In genomic region chr14:31692376-31692781, GRCh38 we compare ENCODE assay signal across 16 cellular contexts.
DNase-seq lines count a peak whose midpoint lies in the region; ATAC-seq, FAIRE-seq and TF ChIP-seq lines count a peak whose summit lies in the region.
"Had no signal": no experiment of that assay in that cellular context is flagged by ENCODE, and none has a peak within 500 bp of the region (broad histone marks: within the 10 kb centered on the region; RNA-seq: fewer than 3 reads in every experiment).

No MANE protein-coding gene starts in this region.

- H3K9me3 Mint-ChIP-seq in astrocyte (ENCODE audit: unreplicated experiment) (no peaks in the 10 kb centered on the region), immature natural killer cell (peaks cover 0 to 10% (median 1%) of the 10 kb centered on the region in 6 donors)
- no peaks in the 10 kb centered on the region for H3K9me3 Mint-ChIP-seq in activated CD4-positive, alpha-beta T cell treated with anti-CD3 and anti-CD28 coated beads, Interleukin-2, amount 10 ng/mL, durations not matched to agents 7 days and 5 days

- H3K36me3 Mint-ChIP-seq in astrocyte (ENCODE audit: low read depth, unreplicated experiment) (no peaks in the 10 kb centered on the region), immature natural killer cell (peaks cover 11 to 29% (median 15%) of the 10 kb centered on the region in 3 donors)
- peaks cover 3% of the 10 kb centered on the region for H3K36me3 Mint-ChIP-seq in activated CD4-positive, alpha-beta T cell treated with anti-CD3 and anti-CD28 coated beads, Interleukin-2, amount 10 ng/mL, durations not matched to agents 7 days and 5 days (ENCODE audit: low read depth)

- H3K4me1 ChIP-seq in Loucy (ENCODE audit: insufficient read depth, low read length, poor library complexity, severe bottlenecking), result peaks cover 28% of the 10 kb centered on the region
- H3K4me1 ChIP-seq in astrocyte (ENCODE audit: insufficient read depth, low read length), result no peaks in the 10 kb centered on the region

- H3K27me3 ChIP-seq in Loucy (ENCODE audit: insufficient read depth, low read length, poor library complexity, severe bottlenecking) (no peaks in the 10 kb centered on the region), astrocyte (ENCODE audit: insufficient read depth, low read length) (no peaks in the 10 kb centered on the region)
- H3K27me3 ChIP-seq: ascending aorta, pancreas, tibial nerve had no signal

- ATAC-seq in HG02759 (IDR thresholded peaks at IDR 0.05; ENCODE audit: unreplicated experiment), result no peak

- no peaks in the 10 kb centered on the region; the same call in 1 of the 2 replicates for H3F3A ChIP-seq in Loucy (ENCODE audit: low read depth)

- H3K4me3 Mint-ChIP-seq in astrocyte (ENCODE audit: unreplicated experiment) (no peak overlapping the region), immature natural killer cell (no peak overlapping the region)
- H3K4me3 Mint-ChIP-seq in activated CD4-positive, alpha-beta T cell treated with anti-CD3 and anti-CD28 coated beads, Interleukin-2, amount 10 ng/mL, durations not matched to agents 7 days and 5 days, result no peak overlapping the region

- POLR2A ChIA-PET in activated CD4-positive, alpha-beta T cell treated with anti-CD3 and anti-CD28 coated beads, Interleukin-2, amount 10 ng/mL, durations not matched to agents 7 days and 5 days (lab: Charles Lee), result no interaction called here

- CTCF ChIA-PET in activated CD4-positive, alpha-beta T cell treated with anti-CD3 and anti-CD28 coated beads, Interleukin-2, amount 10 ng/mL, durations not matched to agents 7 days and 5 days (lab: Charles Lee), result no interaction called here

- TF ChIP-seq CTCF in Loucy (conservative IDR thresholded peaks at IDR 0.05; ENCODE audit: low read length), result no peak
- no peak for TF ChIP-seq CTCF in astrocyte (IDR thresholded peaks at IDR 0.05; ENCODE audit: insufficient read depth, low read depth, low read length)

- H3K9me3 ChIP-seq in Loucy (ENCODE audit: insufficient read depth, low read depth, low read length) (no peaks in the 10 kb centered on the region), astrocyte (ENCODE audit: insufficient read depth, low read depth, low read length) (no peaks in the 10 kb centered on the region)
- H3K9me3 ChIP-seq: ascending aorta, pancreas, tibial nerve had no signal

- no peak overlapping the region for H3K27ac ChIP-seq in astrocyte (ENCODE audit: low read depth, low read length)
- H3K27ac ChIP-seq: ascending aorta, pancreas, tibial nerve had no signal

- H3K79me2 ChIP-seq in Loucy (ENCODE audit: insufficient read depth, low read length) (no peaks in the 10 kb centered on the region), astrocyte (ENCODE audit: insufficient read depth, low read length) (no peaks in the 10 kb centered on the region)

- no peaks in the 10 kb centered on the region for H3K9me2 ChIP-seq in Loucy (replicated peaks; ENCODE audit: low read depth, low read length)

- peak; percentile 84 for DNase-seq in DMS 273 (lab: John Stamatoyannopoulos, UW; ENCODE audit: unreplicated experiment)
- peak; percentile 38 for DNase-seq in astrocyte (ENCODE audit: low read depth)
- DNase-seq in myocyte (ENCODE audit: low read depth), result peak; percentile 61
- DNase-seq in activated CD4-positive, alpha-beta T cell treated with anti-CD3 and anti-CD28 coated beads, Interleukin-2, amount 10 ng/mL, durations not matched to agents 7 days and 5 days, result no peak
- no peak for DNase-seq in islet precursor cell
- no peak for DNase-seq in immature natural killer cell
- DNase-seq: erythroblast, kidney glomerular epithelial cell, pancreas, RPMI8226 had no signal

- H3K4me1 Mint-ChIP-seq in astrocyte (ENCODE audit: low read depth, unreplicated experiment) (no peaks in the 10 kb centered on the region), immature natural killer cell (no peaks in the 10 kb centered on the region)
- H3K4me1 Mint-ChIP-seq in activated CD4-positive, alpha-beta T cell treated with anti-CD3 and anti-CD28 coated beads, Interleukin-2, amount 10 ng/mL, durations not matched to agents 7 days and 5 days, result no peaks in the 10 kb centered on the region

- H2AFZ ChIP-seq in Loucy (ENCODE audit: low read length), result no peak overlapping the region
- H2AFZ ChIP-seq in astrocyte (ENCODE audit: low read depth, low read length), result no peak overlapping the region

- no peak overlapping the region for H3K9ac ChIP-seq in Loucy (ENCODE audit: low read depth, low read length, poor library complexity, severe bottlenecking)
- H3K9ac ChIP-seq in astrocyte (ENCODE audit: low read length), result no peak overlapping the region

- H4K20me1 ChIP-seq in Loucy (ENCODE audit: insufficient read depth, low read length, poor library complexity, severe bottlenecking), result no peaks in the 10 kb centered on the region
- no peaks in the 10 kb centered on the region for H4K20me1 ChIP-seq in astrocyte (ENCODE audit: insufficient read depth, low read length)

- H3K27ac Mint-ChIP-seq in astrocyte (ENCODE audit: unreplicated experiment), result no peak overlapping the region
- H3K27ac Mint-ChIP-seq in activated CD4-positive, alpha-beta T cell treated with anti-CD3 and anti-CD28 coated beads, Interleukin-2, amount 10 ng/mL, durations not matched to agents 7 days and 5 days, result no peak overlapping the region
- H3K27ac Mint-ChIP-seq in immature natural killer cell, result no peak overlapping the region

- no peak for FAIRE-seq in astrocyte (lab: Jason Lieb, UNC)
- FAIRE-seq: GM18507, TTC549 had no signal

- H3K36me3 ChIP-seq in Loucy (ENCODE audit: insufficient read depth, low read length) (no peaks in the 10 kb centered on the region), astrocyte (ENCODE audit: insufficient read depth, low read length) (no peaks in the 10 kb centered on the region)
- H3K36me3 ChIP-seq: ascending aorta, pancreas, tibial nerve had no signal

- H3K27me3 Mint-ChIP-seq in astrocyte (ENCODE audit: low read depth, unreplicated experiment), result no peaks in the 10 kb centered on the region
- no peaks in the 10 kb centered on the region for H3K27me3 Mint-ChIP-seq in activated CD4-positive, alpha-beta T cell treated with anti-CD3 and anti-CD28 coated beads, Interleukin-2, amount 10 ng/mL, durations not matched to agents 7 days and 5 days
- no peaks in the 10 kb centered on the region for H3K27me3 Mint-ChIP-seq in immature natural killer cell (ENCODE audit: low read depth in 3 of 3)

- H3K4me3 ChIP-seq in Loucy (ENCODE audit: low read length, poor library complexity, severe bottlenecking) (no peak overlapping the region), astrocyte (ENCODE audit: insufficient read depth, low read depth, low read length) (no peak overlapping the region)
- H3K4me3 ChIP-seq: ascending aorta, pancreas, tibial nerve had no signal

- H3K4me2 ChIP-seq in Loucy (ENCODE audit: low read depth, low read length, poor library complexity, severe bottlenecking) (peak overlapping the region; percentile 4), astrocyte (ENCODE audit: low read length) (peak overlapping the region; percentile 12)

Comparison
In these comparisons a context has a peak if more than half of its experiments do, and no peak if none do; other contexts are left out.
1. DNase-seq: peak in DMS 273 (single experiment), astrocyte (single experiment) and myocyte (single experiment); none in activated CD4-positive, alpha-beta T cell treated with anti-CD3 and anti-CD28 coated beads, Interleukin-2, amount 10 ng/mL, durations not matched to agents 7 days and 5 days (single experiment), islet precursor cell (single experiment) and immature natural killer cell (0 of 3).